Comparison of ENCODE assay signal across 15 cellular contexts in genomic region chr6:35634316-35634715, GRCh38. TPM values are rescaled to one million over a fixed set of nuclear protein-coding genes. Genes with fewer than 3 reads are reported as not detected.
DNase-seq lines count a peak whose midpoint lies in the region; ATAC-seq and TF ChIP-seq lines count a peak whose summit lies in the region.
"Had no signal": no experiment of that assay in that cellular context is flagged by ENCODE, and none has a peak within 500 bp of the region (broad histone marks: within the 10 kb centered on the region; RNA-seq: fewer than 3 reads in every experiment).

No MANE protein-coding gene starts in this region.

- H3K79me2 ChIP-seq in mesendoderm (ENCODE audit: control insufficient read depth, insufficient read depth, low read length) = no peaks in the 10 kb centered on the region

- no peak overlapping the region for H3K4me3 Mint-ChIP-seq in activated CD8-positive, alpha-beta memory T cell treated with anti-CD3 and anti-CD28 coated beads, Interleukin-2, amount 10 ng/mL, durations not matched to agents 7 days and 5 days
- no peak overlapping the region for H3K4me3 Mint-ChIP-seq in activated CD8-positive, alpha-beta T cell treated with anti-CD3 and anti-CD28 coated beads, Interleukin-2, amount 10 ng/mL, durations not matched to agents 7 days and 5 days

- H3K27ac ChIP-seq in heart left ventricle (peak overlapping the region in 5 of 12 donors; percentile 2 to 23 (median 18)), gastrocnemius medialis (peak overlapping the region; percentile 57 to 67 (median 62)), mesendoderm (ENCODE audit: low read depth, low read length) (no peak overlapping the region), A673 (ENCODE audit: low read depth, low read length, poor library complexity, severe bottlenecking) (no peak overlapping the region)
- H3K27ac ChIP-seq: HL-60, ovary had no signal

- no TSS peak for BruUV-seq in A673 (replicated peaks; lab: Mats Ljungman, UMichigan)

- no peak overlapping the region for H4K5ac ChIP-seq in mesendoderm (ENCODE audit: low read length)

- no peak overlapping the region for H3K9ac ChIP-seq in mesendoderm (ENCODE audit: low read length)

- H3K4me3 ChIP-seq in heart left ventricle = no peak overlapping the region
- no peak overlapping the region for H3K4me3 ChIP-seq in gastrocnemius medialis
- H3K4me3 ChIP-seq in mesendoderm (ENCODE audit: low read length) = no peak overlapping the region
- H3K4me3 ChIP-seq in A673 (ENCODE audit: low read depth, low read length, poor library complexity, severe bottlenecking) = no peak overlapping the region
- H3K4me3 ChIP-seq: adrenal gland, ovary had no signal

- H3K4me1 ChIP-seq in heart left ventricle = peaks cover 0 to 16% (median 7%) of the 10 kb centered on the region in 12 donors
- peaks cover 43 to 48% of the 10 kb centered on the region in 2 donors for H3K4me1 ChIP-seq in gastrocnemius medialis
- no peaks in the 10 kb centered on the region for H3K4me1 ChIP-seq in mesendoderm (ENCODE audit: control insufficient read depth, low read depth, low read length)
- H3K4me1 ChIP-seq in A673 (ENCODE audit: insufficient read depth, low read length, poor library complexity, severe bottlenecking) = peaks cover 7% of the 10 kb centered on the region

- H3K4ac ChIP-seq in mesendoderm (ENCODE audit: low read depth, low read length) = no peak overlapping the region

- CTCF ChIA-PET in activated CD8-positive, alpha-beta memory T cell treated with anti-CD3 and anti-CD28 coated beads, Interleukin-2, amount 10 ng/mL, durations not matched to agents 7 days and 5 days (lab: Charles Lee) = interaction anchor here (0.9 to 1.4 kb wide), 2 partner anchors 10 to 50 kb away, joined by 3 to 5 read pairs; no protein-coding TSS in a partner anchor
- CTCF ChIA-PET in activated CD8-positive, alpha-beta T cell treated with anti-CD3 and anti-CD28 coated beads, Interleukin-2, amount 10 ng/mL, durations not matched to agents 7 days and 5 days (lab: Charles Lee) = interaction anchor here (1.8 to 2.1 kb wide), 2 partner anchors 102 to 103 kb away, joined by 5 to 6 read pairs; no protein-coding TSS in a partner anchor
- CTCF ChIA-PET in A673 (lab: Charles Lee) = no interaction called here

- intact Hi-C loops in heart left ventricle (cut with DNase I) (loop anchor here in 3 of 10 donors (2.0 to 10.0 kb wide), 3 partner anchors 50 to 102 kb away; partner anchors contain the start of gene ARMC12 (in 1 of the 3)), gastrocnemius medialis (cut with DNase I; ENCODE audit: low total_unique reads) (no loop called here), A673 (cut with micrococcal nuclease; ENCODE audit: unreplicated experiment) (no loop called here)

- H3K27me3 Mint-ChIP-seq in activated CD8-positive, alpha-beta memory T cell treated with anti-CD3 and anti-CD28 coated beads, Interleukin-2, amount 10 ng/mL, durations not matched to agents 7 days and 5 days = no peaks in the 10 kb centered on the region
- H3K27me3 Mint-ChIP-seq in activated CD8-positive, alpha-beta T cell treated with anti-CD3 and anti-CD28 coated beads, Interleukin-2, amount 10 ng/mL, durations not matched to agents 7 days and 5 days (ENCODE audit: low read depth) = no peaks in the 10 kb centered on the region

- H3K27ac Mint-ChIP-seq in activated CD8-positive, alpha-beta memory T cell treated with anti-CD3 and anti-CD28 coated beads, Interleukin-2, amount 10 ng/mL, durations not matched to agents 7 days and 5 days = peak overlapping the region; percentile 10
- peak overlapping the region; percentile 28 for H3K27ac Mint-ChIP-seq in activated CD8-positive, alpha-beta T cell treated with anti-CD3 and anti-CD28 coated beads, Interleukin-2, amount 10 ng/mL, durations not matched to agents 7 days and 5 days

- H3K9me3 ChIP-seq in heart left ventricle = no peaks in the 10 kb centered on the region
- no peaks in the 10 kb centered on the region for H3K9me3 ChIP-seq in gastrocnemius medialis
- no peaks in the 10 kb centered on the region for H3K9me3 ChIP-seq in A673 (ENCODE audit: low read depth, low read length, poor library complexity, severe bottlenecking)
- H3K9me3 ChIP-seq: adrenal gland, ovary had no signal

- no peak for TF ChIP-seq CTCF in heart left ventricle (IDR thresholded peaks at IDR 0.05)
- no peak for TF ChIP-seq CTCF in gastrocnemius medialis (IDR thresholded peaks at IDR 0.05 in 4 of 5, conservative IDR thresholded peaks at IDR 0.05 in 1 of 5)
- TF ChIP-seq CTCF in A673 (conservative IDR thresholded peaks at IDR 0.05; ENCODE audit: low read depth, low read length) = no peak

- in situ Hi-C loops in gastrocnemius medialis (cut with MboI; ENCODE audit: low sequenced_read_pairs in 4 of 4) = no loop called here

- no peak overlapping the region for H2BK15ac ChIP-seq in mesendoderm (replicated peaks; ENCODE audit: low read depth)

- H3K79me1 ChIP-seq in mesendoderm (ENCODE audit: low read length) = no peaks in the 10 kb centered on the region

- H3K4me2 ChIP-seq in mesendoderm (ENCODE audit: low read length) = no peak overlapping the region

- H4K8ac ChIP-seq in mesendoderm (ENCODE audit: low read depth, low read length) = no peak overlapping the region

- no peak overlapping the region for H3K23ac ChIP-seq in mesendoderm (ENCODE audit: low read length)

- ATAC-seq in activated CD8-positive, alpha-beta memory T cell treated with anti-CD3 and anti-CD28 coated beads, Interleukin-2, amount 10 ng/mL, durations not matched to agents 7 days and 5 days = no peak
- no peak for ATAC-seq in activated CD8-positive, alpha-beta T cell treated with anti-CD3 and anti-CD28 coated beads, Interleukin-2, amount 10 ng/mL, durations not matched to agents 7 days and 5 days
- ATAC-seq in heart left ventricle = peak; percentile 20 to 73 (median 68)
- no peak for ATAC-seq in gastrocnemius medialis
- no peak for ATAC-seq in HG03520 (IDR thresholded peaks at IDR 0.05; ENCODE audit: unreplicated experiment)

- H3K27me3 ChIP-seq in heart left ventricle (no peaks in the 10 kb centered on the region), gastrocnemius medialis (no peaks in the 10 kb centered on the region), mesendoderm (ENCODE audit: insufficient read depth, low read length, poor library complexity) (no peaks in the 10 kb centered on the region), A673 (replicated peaks; ENCODE audit: insufficient read depth, low read depth, low read length, poor library complexity) (no peaks in the 10 kb centered on the region)
- H3K27me3 ChIP-seq: adrenal gland, ovary had no signal

- H3K18ac ChIP-seq in mesendoderm (ENCODE audit: low read length) = no peak overlapping the region

- no peak overlapping the region for H2BK120ac ChIP-seq in mesendoderm (ENCODE audit: low read depth, low read length)

- H3K4me1 Mint-ChIP-seq in activated CD8-positive, alpha-beta memory T cell treated with anti-CD3 and anti-CD28 coated beads, Interleukin-2, amount 10 ng/mL, durations not matched to agents 7 days and 5 days = peaks cover 27% of the 10 kb centered on the region
- H3K4me1 Mint-ChIP-seq in activated CD8-positive, alpha-beta T cell treated with anti-CD3 and anti-CD28 coated beads, Interleukin-2, amount 10 ng/mL, durations not matched to agents 7 days and 5 days (ENCODE audit: low read depth) = peaks cover 35% of the 10 kb centered on the region

- H3K36me3 ChIP-seq in heart left ventricle = peaks cover 0 to 88% (median 51%) of the 10 kb centered on the region in 9 donors
- peaks cover 0 to 97% of the 10 kb centered on the region in 2 donors for H3K36me3 ChIP-seq in gastrocnemius medialis
- H3K36me3 ChIP-seq in mesendoderm (ENCODE audit: control insufficient read depth, insufficient read depth, low read length) = no peaks in the 10 kb centered on the region
- no peaks in the 10 kb centered on the region for H3K36me3 ChIP-seq in A673 (ENCODE audit: insufficient read depth, low read length, poor library complexity, severe bottlenecking)
- H3K36me3 ChIP-seq: ovary had no signal

- H3K36me3 Mint-ChIP-seq in activated CD8-positive, alpha-beta memory T cell treated with anti-CD3 and anti-CD28 coated beads, Interleukin-2, amount 10 ng/mL, durations not matched to agents 7 days and 5 days = peaks cover 39% of the 10 kb centered on the region
- peaks cover 46% of the 10 kb centered on the region for H3K36me3 Mint-ChIP-seq in activated CD8-positive, alpha-beta T cell treated with anti-CD3 and anti-CD28 coated beads, Interleukin-2, amount 10 ng/mL, durations not matched to agents 7 days and 5 days (ENCODE audit: low read depth)

- no peak overlapping the region for H2AK5ac ChIP-seq in mesendoderm (ENCODE audit: low read length)

- TF ChIP-seq POLR2A in heart left ventricle (IDR thresholded peaks at IDR 0.05) = no peak
- no peak for TF ChIP-seq POLR2A in gastrocnemius medialis (IDR thresholded peaks at IDR 0.05)

- H2BK5ac ChIP-seq in mesendoderm (ENCODE audit: low read length) = no peak overlapping the region

- no peak for DNase-seq in activated CD8-positive, alpha-beta memory T cell treated with anti-CD3 and anti-CD28 coated beads, Interleukin-2, amount 10 ng/mL, durations not matched to agents 7 days and 5 days
- DNase-seq in activated CD8-positive, alpha-beta memory T cell treated with anti-CD3 and anti-CD28 coated beads for 24 hours = no peak
- DNase-seq in activated CD8-positive, alpha-beta T cell treated with anti-CD3 and anti-CD28 coated beads, Interleukin-2, amount 10 ng/mL, durations not matched to agents 7 days and 5 days = no peak
- DNase-seq in heart left ventricle (peak in 4 of 5 donors; percentile 25 to 58 (median 34)), gastrocnemius medialis (no peak), mesendoderm (no peak), A673 (ENCODE audit: low spot score) (no peak)
- DNase-seq: adrenal gland; kidney glomerular epithelial cell; NCI-H2107; ovary; stimulated activated CD4-positive, alpha-beta T cell treated with anti-CD3 and anti-CD28 coated beads, Interleukin-2, amount 100 ng/mL, for 48 hours; stimulated activated naive CD4-positive, alpha-beta T cell had no signal

- POLR2A ChIA-PET in activated CD8-positive, alpha-beta T cell treated with anti-CD3 and anti-CD28 coated beads, Interleukin-2, amount 10 ng/mL, durations not matched to agents 7 days and 5 days (lab: Charles Lee) = no interaction called here
- POLR2A ChIA-PET in A673 (lab: Charles Lee; ENCODE audit: low non-redundant PET) = no interaction called here

- H3K56ac ChIP-seq in mesendoderm (ENCODE audit: low read length) = no peak overlapping the region

- H3K9me3 Mint-ChIP-seq in activated CD8-positive, alpha-beta memory T cell treated with anti-CD3 and anti-CD28 coated beads, Interleukin-2, amount 10 ng/mL, durations not matched to agents 7 days and 5 days (ENCODE audit: low read depth) = no peaks in the 10 kb centered on the region
- H3K9me3 Mint-ChIP-seq in activated CD8-positive, alpha-beta T cell treated with anti-CD3 and anti-CD28 coated beads, Interleukin-2, amount 10 ng/mL, durations not matched to agents 7 days and 5 days (ENCODE audit: insufficient read depth) = no peaks in the 10 kb centered on the region

- 22 to 38% (median 28%) methylated on average over 2 of the region's 2 CpGs for WGBS in heart left ventricle, 4 donors
- no CpG with 5 or more reads among the region's 2 CpGs for WGBS in mesendoderm (ENCODE audit: extremely low coverage, insufficient coverage, low lambda C conversion rate)

RNA-seq across cellular contexts. Expression of gene FKBP5, which starts 54.4 kb away (rescaled TPM):
- total RNA-seq in activated CD8-positive, alpha-beta memory T cell treated with anti-CD3 and anti-CD28 coated beads, Interleukin-2, amount 10 ng/mL, durations not matched to agents 7 days and 5 days = 10 to 100 TPM; 53.8 to 70.6 TPM
- total RNA-seq in activated CD8-positive, alpha-beta T cell treated with anti-CD3 and anti-CD28 coated beads, Interleukin-2, amount 10 ng/mL, durations not matched to agents 7 days and 5 days = 10 to 100 TPM; 78.7 to 79.5 TPM
- total RNA-seq in heart left ventricle (100 to 1,000 TPM in 5 of 9 donors, 10 to 100 TPM in 4; 19.7 to 175 (median 104) TPM), gastrocnemius medialis (1,000 to 10,000 TPM in 2 of 4 donors, 100 to 1,000 TPM in 2; 665 to 1,753 (median 1,205) TPM), A673 (2021) (20.4 and 26.2 TPM in 2 replicates)
- 100 to 1,000 TPM in 1 of 2 donors, 10 to 100 TPM in 1; 36.4 to 351 TPM for polyA plus RNA-seq in heart left ventricle
- polyA plus RNA-seq in mesendoderm (2013, experiment 1 of 2) = 38.7 TPM
- 38.4 TPM for polyA plus RNA-seq in mesendoderm (2013, experiment 2 of 2)

Comparison
In these comparisons a context has a peak if more than half of its experiments do, and no peak if none do; other contexts are left out.
1. ATAC-seq: peak in heart left ventricle (4 of 4); none in activated CD8-positive, alpha-beta memory T cell treated with anti-CD3 and anti-CD28 coated beads, Interleukin-2, amount 10 ng/mL, durations not matched to agents 7 days and 5 days (single experiment), activated CD8-positive, alpha-beta T cell treated with anti-CD3 and anti-CD28 coated beads, Interleukin-2, amount 10 ng/mL, durations not matched to agents 7 days and 5 days (single experiment), gastrocnemius medialis (0 of 2) and HG03520 (single experiment).
2. DNase-seq: peak in heart left ventricle (4 of 5); none in activated CD8-positive, alpha-beta memory T cell treated with anti-CD3 and anti-CD28 coated beads, Interleukin-2, amount 10 ng/mL, durations not matched to agents 7 days and 5 days (single experiment), activated CD8-positive, alpha-beta memory T cell treated with anti-CD3 and anti-CD28 coated beads for 24 hours (single experiment), activated CD8-positive, alpha-beta T cell treated with anti-CD3 and anti-CD28 coated beads, Interleukin-2, amount 10 ng/mL, durations not matched to agents 7 days and 5 days (single experiment), gastrocnemius medialis (0 of 2), mesendoderm (single experiment) and A673 (single experiment).
3. H3K27ac ChIP-seq: peak in gastrocnemius medialis (4 of 4); none in mesendoderm (single experiment) and A673 (single experiment).